8 cellular contexts compared by ENCODE assay signal in genomic region chr5:148826082-148826971, GRCh38. TPM values are rescaled to one million over a fixed set of nuclear protein-coding genes. Genes with fewer than 3 reads are reported as not detected.
DNase-seq lines count a peak whose midpoint lies in the region; ATAC-seq and TF ChIP-seq lines count a peak whose summit lies in the region.

Gene ADRB2, plus strand, starts transcription at chr5:148826611. Its CDS starts 221 bp downstream, at chr5:148826832.

- H3K36me3 Mint-ChIP-seq in activated naive CD8-positive, alpha-beta T cell treated with anti-CD3 and anti-CD28 coated beads for 36 hours = no peaks in the 10 kb centered on the region
- H3K36me3 Mint-ChIP-seq in osteocyte (ENCODE audit: unreplicated experiment) = no peaks in the 10 kb centered on the region

- H3K9me3 Mint-ChIP-seq in activated naive CD8-positive, alpha-beta T cell treated with anti-CD3 and anti-CD28 coated beads for 36 hours = no peaks in the 10 kb centered on the region
- no peaks in the 10 kb centered on the region for H3K9me3 Mint-ChIP-seq in osteocyte (ENCODE audit: unreplicated experiment)

- peaks cover 7 to 30% of the 10 kb centered on the region in 2 donors for H3K4me1 ChIP-seq in thoracic aorta (ENCODE audit: control insufficient read depth in 1 of 2, low read depth in 2 of 2)

- intact Hi-C loops in Right ventricle myocardium inferior (cut with DNase I) = loop anchor here (2.0 to 10.0 kb wide), 5 partner anchors 32 to 288 kb away; no protein-coding TSS in a partner anchor

- H3K4me3 ChIP-seq in Jurkat, Clone E6-1 (ENCODE audit: low read length) = peak within 1 kb of the TSS; percentile 57
- H3K4me3 ChIP-seq in SK-N-MC (peak within 1 kb of the TSS; percentile 40), thoracic aorta (peak within 1 kb of the TSS; percentile 74)

- H3K9ac ChIP-seq in SK-N-MC (ENCODE audit: insufficient read length) = no peak within 1 kb of the TSS

- peak within 1 kb of the TSS; percentile 81 for H3K4me3 Mint-ChIP-seq in activated naive CD8-positive, alpha-beta T cell treated with anti-CD3 and anti-CD28 coated beads for 36 hours
- H3K4me3 Mint-ChIP-seq in osteocyte (ENCODE audit: unreplicated experiment) = peak within 1 kb of the TSS; percentile 83

- peaks cover 29% of the 10 kb centered on the region for H3K4me1 Mint-ChIP-seq in activated naive CD8-positive, alpha-beta T cell treated with anti-CD3 and anti-CD28 coated beads for 36 hours
- H3K4me1 Mint-ChIP-seq in osteocyte (ENCODE audit: unreplicated experiment) = peaks cover 58% of the 10 kb centered on the region

- no peaks in the 10 kb centered on the region for H3K27me3 ChIP-seq in thoracic aorta (replicated peaks; ENCODE audit: insufficient read depth)

- peak; percentile 96 for ATAC-seq in GM21717 (IDR thresholded peaks at IDR 0.05; ENCODE audit: unreplicated experiment)
- ATAC-seq in Right ventricle myocardium inferior = peak; percentile 97
- ATAC-seq in thoracic aorta (ENCODE audit: insufficient number of reproducible peaks, low FRiP score, low read depth) = peak; percentile 97

- H3K9me3 ChIP-seq in SK-N-MC (ENCODE audit: low read depth, low read length) (no peaks in the 10 kb centered on the region), thoracic aorta (no peaks in the 10 kb centered on the region)

- DNase-seq in DMS53 (lab: John Stamatoyannopoulos, UW) = peak; percentile 96
- peak; percentile 64 for DNase-seq in Jurkat, Clone E6-1 (ENCODE audit: low read depth, low spot score)
- DNase-seq in SK-N-MC (ENCODE audit: low read depth, low spot score) = no peak
- peak; percentile 86 for DNase-seq in activated naive CD8-positive, alpha-beta T cell treated with anti-CD3 and anti-CD28 coated beads for 36 hours
- DNase-seq in Right ventricle myocardium inferior (ENCODE audit: missing footprints) = peak; percentile 99
- peak; percentile 93 for DNase-seq in osteocyte (ENCODE audit: extremely low spot score, unreplicated experiment)
- DNase-seq in thoracic aorta (ENCODE audit: low spot score) = peak; percentile 82

- H3K27ac ChIP-seq in SK-N-MC = no peak within 1 kb of the TSS
- peak within 1 kb of the TSS; percentile 74 to 83 for H3K27ac ChIP-seq in thoracic aorta

- H3K36me3 ChIP-seq in SK-N-MC (ENCODE audit: insufficient read depth, low read length) (no peaks in the 10 kb centered on the region), thoracic aorta (no peaks in the 10 kb centered on the region)

- peaks cover 38% of the 10 kb centered on the region for H3K27me3 Mint-ChIP-seq in activated naive CD8-positive, alpha-beta T cell treated with anti-CD3 and anti-CD28 coated beads for 36 hours
- no peaks in the 10 kb centered on the region for H3K27me3 Mint-ChIP-seq in osteocyte (ENCODE audit: unreplicated experiment)

- peak within 1 kb of the TSS; percentile 69 for H3K27ac Mint-ChIP-seq in activated naive CD8-positive, alpha-beta T cell treated with anti-CD3 and anti-CD28 coated beads for 36 hours
- H3K27ac Mint-ChIP-seq in osteocyte (ENCODE audit: unreplicated experiment) = peak within 1 kb of the TSS; percentile 74

- TF ChIP-seq CTCF in osteocyte (IDR thresholded peaks at IDR 0.05) = no peak
- no peak for TF ChIP-seq CTCF in thoracic aorta (IDR thresholded peaks at IDR 0.05)

RNA-seq across cellular contexts. Expression of gene ADRB2, which starts in this region (rescaled TPM):
- 0.75 TPM for polyA plus RNA-seq in Jurkat, Clone E6-1 (2012; ENCODE audit: insufficient read depth, insufficient read length)
- under 1 TPM; 0.18 to 0.23 TPM for total RNA-seq in activated naive CD8-positive, alpha-beta T cell treated with anti-CD3 and anti-CD28 coated beads for 36 hours
- total RNA-seq in Right ventricle myocardium inferior (5.5 TPM), osteocyte (6.6 and 7.1 TPM in 2 replicates), thoracic aorta (1 to 10 TPM; 2.8 to 3.7 TPM)

Comparison
In these comparisons a context has a peak if more than half of its experiments do, and no peak if none do; other contexts are left out.
1. Peak in DNase-seq in activated naive CD8-positive, alpha-beta T cell treated with anti-CD3 and anti-CD28 coated beads for 36 hours; RNA of the gene not detected or under 1 TPM.